In the genomic region with DNA sequence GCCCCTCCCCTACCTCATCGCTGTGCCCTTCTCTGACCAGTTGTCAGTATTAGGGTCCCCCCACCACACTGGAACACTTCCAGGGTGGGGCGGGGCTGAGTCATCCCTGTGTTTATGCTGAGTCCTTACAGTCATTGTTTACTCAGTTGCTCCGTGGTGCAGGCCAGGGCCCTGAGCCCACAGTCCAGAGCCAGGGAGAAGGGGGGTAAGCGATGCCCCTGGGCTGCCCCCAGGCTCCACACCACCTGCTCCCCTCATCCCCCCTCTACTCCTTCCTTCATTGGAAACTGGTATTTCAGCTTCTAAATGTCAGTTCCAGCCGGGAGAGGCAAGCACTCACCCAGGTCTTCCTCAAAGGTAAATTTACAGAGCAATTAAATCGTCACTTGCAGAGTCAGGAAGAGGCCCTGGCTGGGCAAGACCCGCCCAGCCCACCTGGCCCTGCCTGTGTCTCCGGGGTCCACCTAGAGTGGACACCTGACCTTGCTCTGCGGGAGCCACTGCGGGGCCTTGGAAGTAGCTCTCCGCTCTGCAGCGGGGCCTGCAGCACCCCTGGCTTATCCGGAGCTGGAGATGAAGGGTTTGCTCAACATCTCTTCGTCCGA, we compare ENCODE assay signal across 11 cellular contexts. TPM values are rescaled to one million over a fixed set of nuclear protein-coding genes. Genes with fewer than 3 reads are reported as not detected.
DNase-seq lines count a peak whose midpoint lies in the region; ATAC-seq lines count a peak whose summit lies in the region.
"Had no signal": no experiment of that assay in that cellular context is flagged by ENCODE, and none has a peak within 500 bp of the region (broad histone marks: within the 10 kb centered on the region; RNA-seq: fewer than 3 reads in every experiment).

No MANE protein-coding gene starts in this region.

- no peak overlapping the region for H2BK120ac ChIP-seq in mesendoderm (ENCODE audit: low read depth, low read length)

- no peak for DNase-seq in CD4-positive, CD25-positive, alpha-beta regulatory T cell
- no peak for DNase-seq in activated T-helper 1 cell treated with anti-CD3 and anti-CD28 coated beads, Interleukin-12 subunit alpha, Interleukin-12 subunit beta, Interleukin-2, Interleukin-4 antibody, amounts not matched to agents 30 ng/mL and 10 ng/mL and 1 ng/mL, durations not matched to agents 14 hours and 24 hours and 36 hours (ENCODE audit: low spot score)
- DNase-seq in mesendoderm (no peak), germinal center (ENCODE audit: low spot score) (no peak), midbrain (lab: John Stamatoyannopoulos, UW) (no peak), SK-N-DZ (ENCODE audit: low spot score) (no peak)
- DNase-seq: NCI-H524 treated with DMSO at 0.1 percent for 48 hours, posterior cingulate gyrus had no signal

- no peak overlapping the region for H3K9ac ChIP-seq in mesendoderm (ENCODE audit: low read length)

- H3K9me3 Mint-ChIP-seq in CD4-positive, CD25-positive, alpha-beta regulatory T cell: no peaks in the 10 kb centered on the region
- H3K9me3 Mint-ChIP-seq in activated T-helper 1 cell treated with anti-CD3 and anti-CD28 coated beads, Interleukin-12 subunit alpha, Interleukin-12 subunit beta, Interleukin-2, Interleukin-4 antibody, amounts not matched to agents 30 ng/mL and 10 ng/mL and 1 ng/mL, durations not matched to agents 14 hours and 24 hours and 36 hours: no peaks in the 10 kb centered on the region

- no peak overlapping the region for H2BK15ac ChIP-seq in mesendoderm (replicated peaks; ENCODE audit: low read depth)

- peak overlapping the region; percentile 37 for H3K27ac ChIP-seq in CD4-positive, CD25-positive, alpha-beta regulatory T cell (ENCODE audit: insufficient read depth, low read length, poor library complexity, severe bottlenecking)
- H3K27ac ChIP-seq in KOPT-K1 (ENCODE audit: low read depth, low read length, poor library complexity, severe bottlenecking): peak overlapping the region; percentile 94
- no peak overlapping the region for H3K27ac ChIP-seq in mesendoderm (ENCODE audit: low read depth, low read length)
- H3K27ac ChIP-seq: cardiac muscle cell had no signal

- no peaks in the 10 kb centered on the region for H3K27me3 ChIP-seq in CD4-positive, CD25-positive, alpha-beta regulatory T cell (ENCODE audit: control insufficient read depth, insufficient read depth, low read length)
- peaks cover 7% of the 10 kb centered on the region for H3K27me3 ChIP-seq in mesendoderm (ENCODE audit: insufficient read depth, low read length, poor library complexity)

- no peak overlapping the region for H2AK5ac ChIP-seq in mesendoderm (ENCODE audit: low read length)

- H3K4ac ChIP-seq in mesendoderm (ENCODE audit: low read depth, low read length): no peak overlapping the region

- peak overlapping the region in 3 of 4 donors; percentile 5 to 96 (median 66) for H3K4me3 Mint-ChIP-seq in CD4-positive, CD25-positive, alpha-beta regulatory T cell
- H3K4me3 Mint-ChIP-seq in activated T-helper 1 cell treated with anti-CD3 and anti-CD28 coated beads, Interleukin-12 subunit alpha, Interleukin-12 subunit beta, Interleukin-2, Interleukin-4 antibody, amounts not matched to agents 30 ng/mL and 10 ng/mL and 1 ng/mL, durations not matched to agents 14 hours and 24 hours and 36 hours: no peak overlapping the region

- no peak overlapping the region for H3K4me2 ChIP-seq in mesendoderm (ENCODE audit: low read length)

- no peak overlapping the region for H3K18ac ChIP-seq in mesendoderm (ENCODE audit: low read length)

- no peaks in the 10 kb centered on the region for H3K79me1 ChIP-seq in mesendoderm (ENCODE audit: low read length)

- ATAC-seq in CD4-positive, CD25-positive, alpha-beta regulatory T cell (ENCODE audit: low read depth in 2 of 2): no peak
- no peak for ATAC-seq in HG03175 (IDR thresholded peaks at IDR 0.05; ENCODE audit: unreplicated experiment)

- no peak overlapping the region for H3K4me3 ChIP-seq in CD4-positive, CD25-positive, alpha-beta regulatory T cell (ENCODE audit: low read depth, low read length)
- no peak overlapping the region for H3K4me3 ChIP-seq in mesendoderm (ENCODE audit: low read length)
- H3K4me3 ChIP-seq: cardiac muscle cell had no signal

- peaks cover 10% of the 10 kb centered on the region for H3K36me3 Mint-ChIP-seq in CD4-positive, CD25-positive, alpha-beta regulatory T cell
- H3K36me3 Mint-ChIP-seq in activated T-helper 1 cell treated with anti-CD3 and anti-CD28 coated beads, Interleukin-12 subunit alpha, Interleukin-12 subunit beta, Interleukin-2, Interleukin-4 antibody, amounts not matched to agents 30 ng/mL and 10 ng/mL and 1 ng/mL, durations not matched to agents 14 hours and 24 hours and 36 hours (ENCODE audit: low read depth): peaks cover 12% of the 10 kb centered on the region

- no peak overlapping the region for H3K23ac ChIP-seq in mesendoderm (ENCODE audit: low read length)

- H3K27ac Mint-ChIP-seq in CD4-positive, CD25-positive, alpha-beta regulatory T cell: peak overlapping the region; percentile 36 to 79 (median 77)
- H3K27ac Mint-ChIP-seq in activated T-helper 1 cell treated with anti-CD3 and anti-CD28 coated beads, Interleukin-12 subunit alpha, Interleukin-12 subunit beta, Interleukin-2, Interleukin-4 antibody, amounts not matched to agents 30 ng/mL and 10 ng/mL and 1 ng/mL, durations not matched to agents 14 hours and 24 hours and 36 hours: peak overlapping the region; percentile 59

- H3K4me1 Mint-ChIP-seq in CD4-positive, CD25-positive, alpha-beta regulatory T cell: peaks cover 25 to 79% (median 39%) of the 10 kb centered on the region in 4 donors
- H3K4me1 Mint-ChIP-seq in activated T-helper 1 cell treated with anti-CD3 and anti-CD28 coated beads, Interleukin-12 subunit alpha, Interleukin-12 subunit beta, Interleukin-2, Interleukin-4 antibody, amounts not matched to agents 30 ng/mL and 10 ng/mL and 1 ng/mL, durations not matched to agents 14 hours and 24 hours and 36 hours (ENCODE audit: low read depth): peaks cover 54% of the 10 kb centered on the region

- peak overlapping the region; percentile 5 for H3K56ac ChIP-seq in mesendoderm (ENCODE audit: low read length)

- H3K4me1 ChIP-seq in CD4-positive, CD25-positive, alpha-beta regulatory T cell (ENCODE audit: control insufficient read depth, insufficient read depth, low read length, poor library complexity, severe bottlenecking): peaks cover 54% of the 10 kb centered on the region
- H3K4me1 ChIP-seq in mesendoderm (ENCODE audit: control insufficient read depth, low read depth, low read length): no peaks in the 10 kb centered on the region

- no peak overlapping the region for H2BK5ac ChIP-seq in mesendoderm (ENCODE audit: low read length)

- intact Hi-C loops in activated T-helper 1 cell treated with anti-CD3 and anti-CD28 coated beads, Interleukin-12 subunit alpha, Interleukin-12 subunit beta, Interleukin-2, Interleukin-4 antibody, amounts not matched to agents 30 ng/mL and 10 ng/mL and 1 ng/mL, durations not matched to agents 14 hours and 24 hours and 36 hours (cut with micrococcal nuclease): no loop called here

- no peak overlapping the region for H4K8ac ChIP-seq in mesendoderm (ENCODE audit: low read depth, low read length)

- no peak overlapping the region for H4K5ac ChIP-seq in mesendoderm (ENCODE audit: low read length)

- H3K27me3 Mint-ChIP-seq in CD4-positive, CD25-positive, alpha-beta regulatory T cell: no peaks in the 10 kb centered on the region
- H3K27me3 Mint-ChIP-seq in activated T-helper 1 cell treated with anti-CD3 and anti-CD28 coated beads, Interleukin-12 subunit alpha, Interleukin-12 subunit beta, Interleukin-2, Interleukin-4 antibody, amounts not matched to agents 30 ng/mL and 10 ng/mL and 1 ng/mL, durations not matched to agents 14 hours and 24 hours and 36 hours (ENCODE audit: insufficient read depth): no peaks in the 10 kb centered on the region

- no CpG with 5 or more reads among the region's 15 CpGs for WGBS in mesendoderm (ENCODE audit: extremely low coverage, insufficient coverage, low lambda C conversion rate)

- no peaks in the 10 kb centered on the region for H3K79me2 ChIP-seq in mesendoderm (ENCODE audit: control insufficient read depth, insufficient read depth, low read length)

- no peaks in the 10 kb centered on the region for H3K9me3 ChIP-seq in CD4-positive, CD25-positive, alpha-beta regulatory T cell (ENCODE audit: control insufficient read depth in 2 of 2, low read length in 2 of 2)
- H3K9me3 ChIP-seq in KOPT-K1 (ENCODE audit: insufficient read depth, low read length, poor library complexity, severe bottlenecking): no peaks in the 10 kb centered on the region

- peaks cover 31% of the 10 kb centered on the region for H3K36me3 ChIP-seq in CD4-positive, CD25-positive, alpha-beta regulatory T cell (ENCODE audit: control insufficient read depth, insufficient read depth, low read length)
- H3K36me3 ChIP-seq in KOPT-K1 (ENCODE audit: insufficient read depth, low read length) (peaks cover 61% of the 10 kb centered on the region), mesendoderm (ENCODE audit: control insufficient read depth, insufficient read depth, low read length) (no peaks in the 10 kb centered on the region)
- H3K36me3 ChIP-seq: cardiac muscle cell had no signal

RNA-seq across cellular contexts. Expression of a gene that starts 4.8 kb away (rescaled TPM):
- 306 TPM for total RNA-seq in CD4-positive, CD25-positive, alpha-beta regulatory T cell
- 10 to 100 TPM; 33.5 to 49.2 (median 41.2) TPM for polyA plus RNA-seq in CD4-positive, CD25-positive, alpha-beta regulatory T cell
- total RNA-seq in activated T-helper 1 cell treated with anti-CD3 and anti-CD28 coated beads, Interleukin-12 subunit alpha, Interleukin-12 subunit beta, Interleukin-2, Interleukin-4 antibody, amounts not matched to agents 30 ng/mL and 10 ng/mL and 1 ng/mL, durations not matched to agents 14 hours and 24 hours and 36 hours: 107 and 111 TPM in 2 replicates
- polyA plus RNA-seq in mesendoderm (2013, experiment 1 of 2): 7.6 TPM
- polyA plus RNA-seq in mesendoderm (2013, experiment 2 of 2): 7.5 TPM
- 0.67 and 1.9 TPM in 2 replicates for polyA plus RNA-seq in SK-N-DZ (2014; cell fraction: cytosol; rRNA removed)
- polyA plus RNA-seq in SK-N-DZ (2014; cell fraction: nucleus; rRNA removed): 0.70 and 0.73 TPM in 2 replicates

RNA-seq across cellular contexts. Expression of a gene that starts 43.1 kb away (rescaled TPM):
- 2.3 TPM for total RNA-seq in CD4-positive, CD25-positive, alpha-beta regulatory T cell
- polyA plus RNA-seq in CD4-positive, CD25-positive, alpha-beta regulatory T cell: not detected
- total RNA-seq in activated T-helper 1 cell treated with anti-CD3 and anti-CD28 coated beads, Interleukin-12 subunit alpha, Interleukin-12 subunit beta, Interleukin-2, Interleukin-4 antibody, amounts not matched to agents 30 ng/mL and 10 ng/mL and 1 ng/mL, durations not matched to agents 14 hours and 24 hours and 36 hours: 0.13 and 0.34 TPM in 2 replicates
- 0.03 TPM for polyA plus RNA-seq in mesendoderm (2013, experiment 1 of 2)
- 0.03 TPM for polyA plus RNA-seq in mesendoderm (2013, experiment 2 of 2)
- polyA plus RNA-seq in SK-N-DZ (2014; cell fraction: cytosol; rRNA removed): not detected in 2 replicates
- polyA plus RNA-seq in SK-N-DZ (2014; cell fraction: nucleus; rRNA removed): 0.05 and 0.23 TPM in 2 replicates
